8 cellular contexts compared by ENCODE assay signal in the genomic region with DNA sequence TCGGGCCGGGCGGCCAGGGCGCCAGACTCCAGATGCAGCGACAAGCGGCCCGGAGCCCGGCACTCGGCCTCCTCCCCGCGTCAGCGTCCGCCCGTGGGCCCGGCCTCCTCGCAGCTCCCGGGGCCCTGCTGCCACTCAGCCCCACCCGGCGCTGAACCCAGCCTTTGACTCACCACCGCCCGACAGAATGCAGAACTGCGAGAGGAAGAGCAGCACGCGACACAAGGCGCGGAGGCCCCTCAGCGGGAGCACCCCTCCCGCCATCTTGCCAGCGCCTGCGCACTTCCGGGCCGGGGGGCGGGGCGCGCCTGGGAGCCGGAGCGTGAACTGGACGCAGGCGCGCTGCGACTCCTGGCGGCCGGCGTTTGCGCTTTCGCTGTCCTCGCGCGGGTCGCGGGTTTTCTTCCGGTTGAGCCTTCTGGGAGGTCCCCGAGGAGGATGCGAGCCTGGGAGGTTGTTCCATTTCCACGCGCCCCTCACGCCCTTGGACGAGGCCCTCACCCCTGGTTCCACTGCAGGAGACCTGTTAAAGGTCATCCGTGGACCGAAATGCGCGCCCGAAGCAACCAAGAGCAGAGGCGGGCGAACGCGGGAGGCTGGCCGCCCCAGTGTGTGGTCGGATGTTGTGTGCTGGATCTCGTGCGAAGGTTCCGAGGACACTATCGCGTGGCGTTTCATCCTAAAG. TPM values are rescaled to one million over a fixed set of nuclear protein-coding genes. Genes with fewer than 3 reads are reported as not detected.
DNase-seq lines count a peak whose midpoint lies in the region; ATAC-seq, FAIRE-seq and TF ChIP-seq lines count a peak whose summit lies in the region.

A gene with protein sequence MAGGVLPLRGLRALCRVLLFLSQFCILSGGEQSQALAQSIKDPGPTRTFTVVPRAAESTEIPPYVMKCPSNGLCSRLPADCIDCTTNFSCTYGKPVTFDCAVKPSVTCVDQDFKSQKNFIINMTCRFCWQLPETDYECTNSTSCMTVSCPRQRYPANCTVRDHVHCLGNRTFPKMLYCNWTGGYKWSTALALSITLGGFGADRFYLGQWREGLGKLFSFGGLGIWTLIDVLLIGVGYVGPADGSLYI (minus strand): TSS at position 284 of the 685 bp plus-strand sequence. CDS start 20 bp downstream, at position 264.

- peak; percentile 89 for ATAC-seq in HG02798 (IDR thresholded peaks at IDR 0.05; ENCODE audit: poor library complexity, unreplicated experiment)
- ATAC-seq in T-cell (replicated peaks in 1 of 4): peak; percentile 87 to 92 (median 90)
- peak; percentile 97 for ATAC-seq in left cardiac atrium

- H3K4me1 ChIP-seq in adrenal gland (replicated peaks in 1 of 2) (peaks cover 19 to 41% of the 10 kb centered on the region in 2 donors), prostate gland (replicated peaks) (peaks cover 5% of the 10 kb centered on the region), urinary bladder (ENCODE audit: insufficient read depth) (no peaks in the 10 kb centered on the region)

- H3K27me3 ChIP-seq in adrenal gland: no peaks in the 10 kb centered on the region
- H3K27me3 ChIP-seq in prostate gland (replicated peaks; ENCODE audit: insufficient read depth): no peaks in the 10 kb centered on the region

- 0% methylated on average over 15 to 75 of the region's 75 CpGs; no CpG with 5 or more reads in 1 of the 4 donors for WGBS in adrenal gland, 4 donors
- WGBS in prostate gland: under 1% methylated on average over 62 of the region's 75 CpGs
- WGBS in urinary bladder: under 1% methylated on average over 75 of the region's 75 CpGs

- POLR2A ChIA-PET in T-cell (lab: Charles Lee): no interaction called here

- H3K36me3 ChIP-seq in adrenal gland (replicated peaks in 1 of 2): peaks cover 0 to 15% of the 10 kb centered on the region in 2 donors
- H3K36me3 ChIP-seq in prostate gland: no peaks in the 10 kb centered on the region
- peaks cover 3% of the 10 kb centered on the region for H3K36me3 ChIP-seq in urinary bladder (ENCODE audit: insufficient read depth)

- H3K27ac ChIP-seq in adrenal gland: peak within 1 kb of the TSS; percentile 93 to 99 (median 97)
- peak within 1 kb of the TSS; percentile 96 for H3K27ac ChIP-seq in prostate gland
- peak within 1 kb of the TSS; percentile 96 for H3K27ac ChIP-seq in urinary bladder (ENCODE audit: low read depth)

- H3K9me3 ChIP-seq in adrenal gland (replicated peaks in 1 of 3) (no peaks in the 10 kb centered on the region), prostate gland (no peaks in the 10 kb centered on the region)

- peaks cover 35 to 51% (median 46%) of the 10 kb centered on the region in 3 donors for H3K4me1 Mint-ChIP-seq in T-cell

- FAIRE-seq in GM12891 (lab: Jason Lieb, UNC): peak; percentile 88

- intact Hi-C loops in adrenal gland (cut with DNase I) (no loop called here), left cardiac atrium (cut with DNase I) (loop anchor here in 1 of 2 donors (5.0 kb wide), 1 partner anchor 355 kb away; a partner anchor contains a TSS), prostate gland (cut with DNase I) (loop anchor here (5.0 kb wide), 1 partner anchor 360 kb away; no protein-coding TSS in a partner anchor)

- peak within 1 kb of the TSS; percentile 94 to 95 for H3K27ac Mint-ChIP-seq in T-cell

- peak within 1 kb of the TSS; percentile 80 to 92 (median 91) for H3K4me3 Mint-ChIP-seq in T-cell

- TF ChIP-seq CTCF in adrenal gland (IDR thresholded peaks at IDR 0.05) (peak; percentile 47 to 96 (median 82)), prostate gland (IDR thresholded peaks at IDR 0.05) (peak; percentile 63 to 93 (median 81))

- peak; percentile 92 for TF ChIP-seq POLR2A in GM12891 (IDR thresholded peaks at IDR 0.05; ENCODE audit: low read depth, low read length)
- peak; percentile 86 to 90 for TF ChIP-seq POLR2A in adrenal gland (IDR thresholded peaks at IDR 0.05)
- peak; percentile 93 for TF ChIP-seq POLR2A in prostate gland (IDR thresholded peaks at IDR 0.05)

- H3K4me3 ChIP-seq in adrenal gland: peak within 1 kb of the TSS in 3 of 4 donors; percentile 76 to 81 (median 79)
- peak within 1 kb of the TSS; percentile 91 to 92 for H3K4me3 ChIP-seq in prostate gland
- peak within 1 kb of the TSS; percentile 88 for H3K4me3 ChIP-seq in urinary bladder (ENCODE audit: low read depth, low read length)

- H3K9me3 Mint-ChIP-seq in T-cell: no peaks in the 10 kb centered on the region

- peak; percentile 89 for DNase-seq in GM12891 (ENCODE audit: insufficient read length, low spot score)
- DNase-seq in NCI-H1417 treated with DMSO at 0.1 percent for 48 hours (lab: John Stamatoyannopoulos, UW): peak; percentile 67
- peak; percentile 86 to 97 (median 93) for DNase-seq in T-cell
- DNase-seq in adrenal gland: peak; percentile 90 to 96 (median 94)
- DNase-seq in left cardiac atrium: peak; percentile 96
- DNase-seq in prostate gland (ENCODE audit: low spot score): peak; percentile 91

- CTCF ChIA-PET in T-cell (lab: Charles Lee): interaction anchor here in 1 of 2 donors (0.5 to 1.3 kb wide), 3 partner anchors 9 to 13 kb away, joined by 3 to 12 read pairs (median 4); no protein-coding TSS in a partner anchor

- H3K27me3 Mint-ChIP-seq in T-cell: no peaks in the 10 kb centered on the region

- peaks cover 8% of the 10 kb centered on the region for H3K36me3 Mint-ChIP-seq in T-cell

TF ChIP-seq in GM12891, 5 proteins besides CTCF, POLR2A, EP300 and RAD21:
- peak; percentile 83 for TF ChIP-seq SPI1 (IDR thresholded peaks at IDR 0.05; ENCODE audit: low read depth, low read length)
- peak; percentile 93 for TF ChIP-seq POLR2AphosphoS5 (IDR thresholded peaks at IDR 0.05; ENCODE audit: low read depth, low read length)
- peak; percentile 94 for TF ChIP-seq TAF1 (IDR thresholded peaks at IDR 0.05; ENCODE audit: low read depth, low read length)
- peak; percentile 96 for TF ChIP-seq PAX5 (IDR thresholded peaks at IDR 0.05; ENCODE audit: insufficient read depth, low read length, severe bottlenecking)
- TF ChIP-seq POU2F2 (IDR thresholded peaks at IDR 0.05; ENCODE audit: low read depth, low read length): 0 out of 2 replicates have a peak, but pooled peaks have one; percentile 19

RNA-seq across cellular contexts. Expression of the gene that starts here (rescaled TPM):
- 38.8 TPM for polyA plus RNA-seq in GM12891 (2012; ENCODE audit: low read depth, missing spikeins)
- total RNA-seq in T-cell (10 to 100 TPM; 55.7 to 96.9 (median 64.6) TPM), adrenal gland (10 to 100 TPM; 18.4 to 75.4 (median 53.6) TPM), left cardiac atrium (10 to 100 TPM; 39.2 to 46.8 TPM), prostate gland (10 to 100 TPM; 48.6 to 67.0 TPM), urinary bladder (57.0 TPM)
- polyA plus RNA-seq in adrenal gland (10 to 100 TPM; 34.3 to 42.7 (median 34.6) TPM), urinary bladder (52.0 TPM)

Comparison
In these comparisons a context has a peak if more than half of its experiments do, and no peak if none do; other contexts are left out.
1. Peak in every context shown above with its lines: DNase-seq, ATAC-seq, H3K4me3 ChIP-seq and H3K27ac ChIP-seq.